2 cellular contexts compared by ENCODE assay signal in the genomic region with DNA sequence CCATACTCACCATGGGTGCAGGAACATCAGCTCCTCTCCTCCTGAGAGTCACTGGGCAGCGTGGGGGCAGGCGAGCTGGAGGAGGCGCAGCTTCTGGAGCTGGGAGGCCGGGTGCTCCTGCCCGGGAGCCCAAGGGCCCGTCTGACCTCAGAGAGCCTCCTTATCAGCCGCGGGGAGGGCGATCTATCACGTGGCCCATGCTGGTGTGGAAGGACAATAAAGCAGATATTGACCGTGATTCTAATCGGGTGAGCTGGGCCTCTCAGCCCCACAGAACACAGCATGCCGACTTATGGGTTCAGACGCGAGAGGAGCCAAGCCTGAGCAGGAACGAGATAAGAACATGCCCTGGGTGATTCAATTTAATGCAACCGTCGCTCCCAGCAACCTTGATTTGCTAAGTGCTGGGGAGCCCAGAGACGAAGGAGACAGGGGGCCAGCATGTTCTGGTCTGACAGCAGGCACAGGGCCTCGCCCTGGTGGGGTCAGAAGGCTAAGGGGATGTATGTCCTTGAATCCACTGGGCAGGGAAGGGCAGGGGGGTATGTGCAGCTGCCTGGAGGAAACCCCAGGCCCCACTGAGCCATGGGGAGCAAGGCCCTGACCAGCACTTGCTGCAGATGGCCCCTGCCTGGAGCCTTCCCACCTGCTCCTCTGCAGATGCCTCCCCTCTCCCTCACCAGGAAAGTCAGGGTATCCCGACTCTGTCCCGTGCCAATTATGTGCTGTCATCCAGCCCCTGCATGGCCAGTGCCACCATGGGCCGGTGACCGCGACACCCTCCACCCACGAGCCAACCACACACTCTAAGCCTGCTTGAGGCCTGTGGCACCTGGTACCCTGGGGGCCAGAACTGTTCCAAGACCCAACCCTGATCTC.
TF ChIP-seq lines count a peak whose summit lies in the region.

No MANE protein-coding gene starts in this region.

TF ChIP-seq in SK-N-SH, 30 proteins besides CTCF, POLR2A, EP300 and RAD21 (continued from another document):
- TF ChIP-seq, protein P1, sequence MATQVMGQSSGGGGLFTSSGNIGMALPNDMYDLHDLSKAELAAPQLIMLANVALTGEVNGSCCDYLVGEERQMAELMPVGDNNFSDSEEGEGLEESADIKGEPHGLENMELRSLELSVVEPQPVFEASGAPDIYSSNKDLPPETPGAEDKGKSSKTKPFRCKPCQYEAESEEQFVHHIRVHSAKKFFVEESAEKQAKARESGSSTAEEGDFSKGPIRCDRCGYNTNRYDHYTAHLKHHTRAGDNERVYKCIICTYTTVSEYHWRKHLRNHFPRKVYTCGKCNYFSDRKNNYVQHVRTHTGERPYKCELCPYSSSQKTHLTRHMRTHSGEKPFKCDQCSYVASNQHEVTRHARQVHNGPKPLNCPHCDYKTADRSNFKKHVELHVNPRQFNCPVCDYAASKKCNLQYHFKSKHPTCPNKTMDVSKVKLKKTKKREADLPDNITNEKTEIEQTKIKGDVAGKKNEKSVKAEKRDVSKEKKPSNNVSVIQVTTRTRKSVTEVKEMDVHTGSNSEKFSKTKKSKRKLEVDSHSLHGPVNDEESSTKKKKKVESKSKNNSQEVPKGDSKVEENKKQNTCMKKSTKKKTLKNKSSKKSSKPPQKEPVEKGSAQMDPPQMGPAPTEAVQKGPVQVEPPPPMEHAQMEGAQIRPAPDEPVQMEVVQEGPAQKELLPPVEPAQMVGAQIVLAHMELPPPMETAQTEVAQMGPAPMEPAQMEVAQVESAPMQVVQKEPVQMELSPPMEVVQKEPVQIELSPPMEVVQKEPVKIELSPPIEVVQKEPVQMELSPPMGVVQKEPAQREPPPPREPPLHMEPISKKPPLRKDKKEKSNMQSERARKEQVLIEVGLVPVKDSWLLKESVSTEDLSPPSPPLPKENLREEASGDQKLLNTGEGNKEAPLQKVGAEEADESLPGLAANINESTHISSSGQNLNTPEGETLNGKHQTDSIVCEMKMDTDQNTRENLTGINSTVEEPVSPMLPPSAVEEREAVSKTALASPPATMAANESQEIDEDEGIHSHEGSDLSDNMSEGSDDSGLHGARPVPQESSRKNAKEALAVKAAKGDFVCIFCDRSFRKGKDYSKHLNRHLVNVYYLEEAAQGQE (IDR thresholded peaks at IDR 0.05; ENCODE audit: low read depth, low read length) = no peak
- TF ChIP-seq YY1 (IDR thresholded peaks at IDR 0.05; ENCODE audit: low read depth) (no peak), RCOR1 (IDR thresholded peaks at IDR 0.05; ENCODE audit: low read length) (peak; percentile 77), MXI1 (IDR thresholded peaks at IDR 0.05; ENCODE audit: low read depth, low read length) (0 out of 2 replicates have a peak, but pooled peaks have one; percentile 11), FOXM1 (IDR thresholded peaks at IDR 0.05; ENCODE audit: low read depth) (no peak), FOXJ3 (CRISPR knock-in tag; IDR thresholded peaks at IDR 0.05) (peak; percentile 99), NRF1 (IDR thresholded peaks at IDR 0.05; ENCODE audit: low read depth, low read length) (no peak), FOSL2 (IDR thresholded peaks at IDR 0.05; ENCODE audit: borderline replicate concordance, low read depth) (no peak), TAF1 (IDR thresholded peaks at IDR 0.05; ENCODE audit: borderline replicate concordance, low read depth, low read length) (no peak)
- TF ChIP-seq, protein P2, sequence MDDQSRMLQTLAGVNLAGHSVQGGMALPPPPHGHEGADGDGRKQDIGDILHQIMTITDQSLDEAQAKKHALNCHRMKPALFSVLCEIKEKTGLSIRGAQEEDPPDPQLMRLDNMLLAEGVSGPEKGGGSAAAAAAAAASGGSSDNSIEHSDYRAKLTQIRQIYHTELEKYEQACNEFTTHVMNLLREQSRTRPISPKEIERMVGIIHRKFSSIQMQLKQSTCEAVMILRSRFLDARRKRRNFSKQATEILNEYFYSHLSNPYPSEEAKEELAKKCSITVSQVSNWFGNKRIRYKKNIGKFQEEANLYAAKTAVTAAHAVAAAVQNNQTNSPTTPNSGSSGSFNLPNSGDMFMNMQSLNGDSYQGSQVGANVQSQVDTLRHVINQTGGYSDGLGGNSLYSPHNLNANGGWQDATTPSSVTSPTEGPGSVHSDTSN (IDR thresholded peaks at IDR 0.05) = no peak

TF ChIP-seq in K562, 482 proteins besides CTCF, POLR2A, EP300 and RAD21 (continued from another document and continues in another):
- TF ChIP-seq, protein P3, sequence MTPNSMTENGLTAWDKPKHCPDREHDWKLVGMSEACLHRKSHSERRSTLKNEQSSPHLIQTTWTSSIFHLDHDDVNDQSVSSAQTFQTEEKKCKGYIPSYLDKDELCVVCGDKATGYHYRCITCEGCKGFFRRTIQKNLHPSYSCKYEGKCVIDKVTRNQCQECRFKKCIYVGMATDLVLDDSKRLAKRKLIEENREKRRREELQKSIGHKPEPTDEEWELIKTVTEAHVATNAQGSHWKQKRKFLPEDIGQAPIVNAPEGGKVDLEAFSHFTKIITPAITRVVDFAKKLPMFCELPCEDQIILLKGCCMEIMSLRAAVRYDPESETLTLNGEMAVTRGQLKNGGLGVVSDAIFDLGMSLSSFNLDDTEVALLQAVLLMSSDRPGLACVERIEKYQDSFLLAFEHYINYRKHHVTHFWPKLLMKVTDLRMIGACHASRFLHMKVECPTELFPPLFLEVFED (CRISPR knock-in tag; conservative IDR thresholded peaks at IDR 0.05) = no peak
- TF ChIP-seq ETV5 (CRISPR knock-in tag; IDR thresholded peaks at IDR 0.05; ENCODE audit: low read depth) (no peak), ZNF140 (CRISPR knock-in tag; IDR thresholded peaks at IDR 0.05) (no peak), ZNF57 (CRISPR knock-in tag; IDR thresholded peaks at IDR 0.05) (no peak), L3MBTL2 (IDR thresholded peaks at IDR 0.05) (peak; percentile 73), CEBPG (CRISPR knock-in tag; IDR thresholded peaks at IDR 0.05) (peak; percentile 57; the same call in 1 of the 2 replicates), CEBPG (tag; conservative IDR thresholded peaks at IDR 0.05 in 1 of 2, IDR thresholded peaks at IDR 0.05 in 1 of 2) (peak; percentile 34 to 83; a peak in 3 of 4 replicates), NR2C2 (CRISPR knock-in tag; IDR thresholded peaks at IDR 0.05) (no peak), NR2C2 (tag; IDR thresholded peaks at IDR 0.05) (peak; percentile 46; the same call in 1 of the 2 replicates), NR2F6 (CRISPR knock-in tag; IDR thresholded peaks at IDR 0.05) (no peak), TARDBP (IDR thresholded peaks at IDR 0.05) (no peak), PHF8 (IDR thresholded peaks at IDR 0.05; ENCODE audit: borderline replicate concordance, low read length) (no peak), CTBP1 (IDR thresholded peaks at IDR 0.05; ENCODE audit: borderline replicate concordance) (peak; percentile 61; the same call in 1 of the 2 replicates), FOXK1 (CRISPR knock-in tag; IDR thresholded peaks at IDR 0.05; ENCODE audit: borderline replicate concordance) (no peak), CREBBP (IDR thresholded peaks at IDR 0.05; ENCODE audit: low read depth, low read length) (no peak), RAD51 (IDR thresholded peaks at IDR 0.05; ENCODE audit: borderline replicate concordance, low read depth) (peak; percentile 48; the same call in 1 of the 2 replicates), SOX6 (IDR thresholded peaks at IDR 0.05) (peak; percentile 85), SMAD4 (CRISPR knock-in tag; conservative IDR thresholded peaks at IDR 0.05) (0 out of 2 replicates have a peak, but pooled peaks have one; percentile 26), ZNF121 (CRISPR knock-in tag; conservative IDR thresholded peaks at IDR 0.05) (no peak)
- TF ChIP-seq, protein P4, sequence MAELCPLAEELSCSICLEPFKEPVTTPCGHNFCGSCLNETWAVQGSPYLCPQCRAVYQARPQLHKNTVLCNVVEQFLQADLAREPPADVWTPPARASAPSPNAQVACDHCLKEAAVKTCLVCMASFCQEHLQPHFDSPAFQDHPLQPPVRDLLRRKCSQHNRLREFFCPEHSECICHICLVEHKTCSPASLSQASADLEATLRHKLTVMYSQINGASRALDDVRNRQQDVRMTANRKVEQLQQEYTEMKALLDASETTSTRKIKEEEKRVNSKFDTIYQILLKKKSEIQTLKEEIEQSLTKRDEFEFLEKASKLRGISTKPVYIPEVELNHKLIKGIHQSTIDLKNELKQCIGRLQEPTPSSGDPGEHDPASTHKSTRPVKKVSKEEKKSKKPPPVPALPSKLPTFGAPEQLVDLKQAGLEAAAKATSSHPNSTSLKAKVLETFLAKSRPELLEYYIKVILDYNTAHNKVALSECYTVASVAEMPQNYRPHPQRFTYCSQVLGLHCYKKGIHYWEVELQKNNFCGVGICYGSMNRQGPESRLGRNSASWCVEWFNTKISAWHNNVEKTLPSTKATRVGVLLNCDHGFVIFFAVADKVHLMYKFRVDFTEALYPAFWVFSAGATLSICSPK (IDR thresholded peaks at IDR 0.05; ENCODE audit: borderline replicate concordance) = no peak
- TF ChIP-seq, protein P5, sequence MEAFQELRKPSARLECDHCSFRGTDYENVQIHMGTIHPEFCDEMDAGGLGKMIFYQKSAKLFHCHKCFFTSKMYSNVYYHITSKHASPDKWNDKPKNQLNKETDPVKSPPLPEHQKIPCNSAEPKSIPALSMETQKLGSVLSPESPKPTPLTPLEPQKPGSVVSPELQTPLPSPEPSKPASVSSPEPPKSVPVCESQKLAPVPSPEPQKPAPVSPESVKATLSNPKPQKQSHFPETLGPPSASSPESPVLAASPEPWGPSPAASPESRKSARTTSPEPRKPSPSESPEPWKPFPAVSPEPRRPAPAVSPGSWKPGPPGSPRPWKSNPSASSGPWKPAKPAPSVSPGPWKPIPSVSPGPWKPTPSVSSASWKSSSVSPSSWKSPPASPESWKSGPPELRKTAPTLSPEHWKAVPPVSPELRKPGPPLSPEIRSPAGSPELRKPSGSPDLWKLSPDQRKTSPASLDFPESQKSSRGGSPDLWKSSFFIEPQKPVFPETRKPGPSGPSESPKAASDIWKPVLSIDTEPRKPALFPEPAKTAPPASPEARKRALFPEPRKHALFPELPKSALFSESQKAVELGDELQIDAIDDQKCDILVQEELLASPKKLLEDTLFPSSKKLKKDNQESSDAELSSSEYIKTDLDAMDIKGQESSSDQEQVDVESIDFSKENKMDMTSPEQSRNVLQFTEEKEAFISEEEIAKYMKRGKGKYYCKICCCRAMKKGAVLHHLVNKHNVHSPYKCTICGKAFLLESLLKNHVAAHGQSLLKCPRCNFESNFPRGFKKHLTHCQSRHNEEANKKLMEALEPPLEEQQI (IDR thresholded peaks at IDR 0.05) = no peak
- TF ChIP-seq, protein P6, sequence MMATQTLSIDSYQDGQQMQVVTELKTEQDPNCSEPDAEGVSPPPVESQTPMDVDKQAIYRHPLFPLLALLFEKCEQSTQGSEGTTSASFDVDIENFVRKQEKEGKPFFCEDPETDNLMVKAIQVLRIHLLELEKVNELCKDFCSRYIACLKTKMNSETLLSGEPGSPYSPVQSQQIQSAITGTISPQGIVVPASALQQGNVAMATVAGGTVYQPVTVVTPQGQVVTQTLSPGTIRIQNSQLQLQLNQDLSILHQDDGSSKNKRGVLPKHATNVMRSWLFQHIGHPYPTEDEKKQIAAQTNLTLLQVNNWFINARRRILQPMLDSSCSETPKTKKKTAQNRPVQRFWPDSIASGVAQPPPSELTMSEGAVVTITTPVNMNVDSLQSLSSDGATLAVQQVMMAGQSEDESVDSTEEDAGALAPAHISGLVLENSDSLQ (IDR thresholded peaks at IDR 0.05) = no peak
- TF ChIP-seq, protein P7, sequence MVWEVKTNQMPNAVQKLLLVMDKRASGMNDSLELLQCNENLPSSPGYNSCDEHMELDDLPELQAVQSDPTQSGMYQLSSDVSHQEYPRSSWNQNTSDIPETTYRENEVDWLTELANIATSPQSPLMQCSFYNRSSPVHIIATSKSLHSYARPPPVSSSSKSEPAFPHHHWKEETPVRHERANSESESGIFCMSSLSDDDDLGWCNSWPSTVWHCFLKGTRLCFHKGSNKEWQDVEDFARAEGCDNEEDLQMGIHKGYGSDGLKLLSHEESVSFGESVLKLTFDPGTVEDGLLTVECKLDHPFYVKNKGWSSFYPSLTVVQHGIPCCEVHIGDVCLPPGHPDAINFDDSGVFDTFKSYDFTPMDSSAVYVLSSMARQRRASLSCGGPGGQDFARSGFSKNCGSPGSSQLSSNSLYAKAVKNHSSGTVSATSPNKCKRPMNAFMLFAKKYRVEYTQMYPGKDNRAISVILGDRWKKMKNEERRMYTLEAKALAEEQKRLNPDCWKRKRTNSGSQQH (CRISPR knock-in tag; IDR thresholded peaks at IDR 0.05) = no peak
- TF ChIP-seq, protein P8, sequence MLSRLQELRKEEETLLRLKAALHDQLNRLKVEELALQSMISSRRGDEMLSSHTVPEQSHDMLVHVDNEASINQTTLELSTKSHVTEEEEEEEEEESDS (CRISPR knock-in tag; IDR thresholded peaks at IDR 0.05) = no peak
- TF ChIP-seq, protein P9, sequence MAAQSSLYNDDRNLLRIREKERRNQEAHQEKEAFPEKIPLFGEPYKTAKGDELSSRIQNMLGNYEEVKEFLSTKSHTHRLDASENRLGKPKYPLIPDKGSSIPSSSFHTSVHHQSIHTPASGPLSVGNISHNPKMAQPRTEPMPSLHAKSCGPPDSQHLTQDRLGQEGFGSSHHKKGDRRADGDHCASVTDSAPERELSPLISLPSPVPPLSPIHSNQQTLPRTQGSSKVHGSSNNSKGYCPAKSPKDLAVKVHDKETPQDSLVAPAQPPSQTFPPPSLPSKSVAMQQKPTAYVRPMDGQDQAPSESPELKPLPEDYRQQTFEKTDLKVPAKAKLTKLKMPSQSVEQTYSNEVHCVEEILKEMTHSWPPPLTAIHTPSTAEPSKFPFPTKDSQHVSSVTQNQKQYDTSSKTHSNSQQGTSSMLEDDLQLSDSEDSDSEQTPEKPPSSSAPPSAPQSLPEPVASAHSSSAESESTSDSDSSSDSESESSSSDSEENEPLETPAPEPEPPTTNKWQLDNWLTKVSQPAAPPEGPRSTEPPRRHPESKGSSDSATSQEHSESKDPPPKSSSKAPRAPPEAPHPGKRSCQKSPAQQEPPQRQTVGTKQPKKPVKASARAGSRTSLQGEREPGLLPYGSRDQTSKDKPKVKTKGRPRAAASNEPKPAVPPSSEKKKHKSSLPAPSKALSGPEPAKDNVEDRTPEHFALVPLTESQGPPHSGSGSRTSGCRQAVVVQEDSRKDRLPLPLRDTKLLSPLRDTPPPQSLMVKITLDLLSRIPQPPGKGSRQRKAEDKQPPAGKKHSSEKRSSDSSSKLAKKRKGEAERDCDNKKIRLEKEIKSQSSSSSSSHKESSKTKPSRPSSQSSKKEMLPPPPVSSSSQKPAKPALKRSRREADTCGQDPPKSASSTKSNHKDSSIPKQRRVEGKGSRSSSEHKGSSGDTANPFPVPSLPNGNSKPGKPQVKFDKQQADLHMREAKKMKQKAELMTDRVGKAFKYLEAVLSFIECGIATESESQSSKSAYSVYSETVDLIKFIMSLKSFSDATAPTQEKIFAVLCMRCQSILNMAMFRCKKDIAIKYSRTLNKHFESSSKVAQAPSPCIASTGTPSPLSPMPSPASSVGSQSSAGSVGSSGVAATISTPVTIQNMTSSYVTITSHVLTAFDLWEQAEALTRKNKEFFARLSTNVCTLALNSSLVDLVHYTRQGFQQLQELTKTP (IDR thresholded peaks at IDR 0.05; ENCODE audit: low read depth in 1 of 2, partially characterized antibody in 2 of 2) = no peak
- TF ChIP-seq, protein P10, sequence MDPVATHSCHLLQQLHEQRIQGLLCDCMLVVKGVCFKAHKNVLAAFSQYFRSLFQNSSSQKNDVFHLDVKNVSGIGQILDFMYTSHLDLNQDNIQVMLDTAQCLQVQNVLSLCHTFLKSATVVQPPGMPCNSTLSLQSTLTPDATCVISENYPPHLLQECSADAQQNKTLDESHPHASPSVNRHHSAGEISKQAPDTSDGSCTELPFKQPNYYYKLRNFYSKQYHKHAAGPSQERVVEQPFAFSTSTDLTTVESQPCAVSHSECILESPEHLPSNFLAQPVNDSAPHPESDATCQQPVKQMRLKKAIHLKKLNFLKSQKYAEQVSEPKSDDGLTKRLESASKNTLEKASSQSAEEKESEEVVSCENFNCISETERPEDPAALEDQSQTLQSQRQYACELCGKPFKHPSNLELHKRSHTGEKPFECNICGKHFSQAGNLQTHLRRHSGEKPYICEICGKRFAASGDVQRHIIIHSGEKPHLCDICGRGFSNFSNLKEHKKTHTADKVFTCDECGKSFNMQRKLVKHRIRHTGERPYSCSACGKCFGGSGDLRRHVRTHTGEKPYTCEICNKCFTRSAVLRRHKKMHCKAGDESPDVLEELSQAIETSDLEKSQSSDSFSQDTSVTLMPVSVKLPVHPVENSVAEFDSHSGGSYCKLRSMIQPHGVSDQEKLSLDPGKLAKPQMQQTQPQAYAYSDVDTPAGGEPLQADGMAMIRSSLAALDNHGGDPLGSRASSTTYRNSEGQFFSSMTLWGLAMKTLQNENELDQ (CRISPR knock-in tag; IDR thresholded peaks at IDR 0.05; ENCODE audit: borderline replicate concordance) = no peak
